Comparison of ENCODE assay signal across 10 cellular contexts in genomic region chr2:161415467-161416293, GRCh38. TPM values are rescaled to one million over a fixed set of nuclear protein-coding genes. Genes with fewer than 3 reads are reported as not detected.
A peak's percentile ranks its signal among the peaks of the same experiment; 100 is the strongest.
DNase-seq lines count a peak whose midpoint lies in the region; ATAC-seq and TF ChIP-seq lines count a peak whose summit lies in the region.
"Had no signal": no experiment of that assay in that cellular context is flagged by ENCODE, and none has a peak within 500 bp of the region (broad histone marks: within the 10 kb centered on the region; RNA-seq: fewer than 3 reads in every experiment).

No MANE protein-coding gene starts in this region.

- intact Hi-C loops in Calu3 (cut with micrococcal nuclease; ENCODE audit: unreplicated experiment): no loop called here
- intact Hi-C loops in colonic mucosa (cut with DNase I): no loop called here

- H3K4me1 ChIP-seq in HUES48 (ENCODE audit: control insufficient read depth, insufficient read depth, low read length) (peaks cover 41% of the 10 kb centered on the region), mucosa of stomach (ENCODE audit: control insufficient read depth, insufficient read depth, low read length) (peaks cover 12% of the 10 kb centered on the region), colonic mucosa (peaks cover 5% of the 10 kb centered on the region), HAP-1 (peaks cover 32% of the 10 kb centered on the region)

- H3K36me3 ChIP-seq in HUES48 (ENCODE audit: control insufficient read depth, insufficient read depth, low read length) (peaks cover 6% of the 10 kb centered on the region), mucosa of stomach (ENCODE audit: control insufficient read depth, insufficient read depth, low read length) (no peaks in the 10 kb centered on the region), colonic mucosa (no peaks in the 10 kb centered on the region), HAP-1 (replicated peaks) (peaks cover 3% of the 10 kb centered on the region; the same call in 1 of the 2 replicates)

- no peak overlapping the region for H3K27ac Mint-ChIP-seq in Calu3 (ENCODE audit: unreplicated experiment)
- H3K27ac Mint-ChIP-seq in activated T-helper 17 cell treated with anti-CD3 and anti-CD28 coated beads, Interleukin-2, amount 50 U/mL, for 72 hours: no peak overlapping the region

- DNase-seq in Calu3 (no peak), ecto neural progenitor cell (ENCODE audit: low spot score) (no peak), colonic mucosa (no peak), HAP-1 (ENCODE audit: low spot score in 2 of 2) (no peak)
- DNase-seq: aorta had no signal

- H3K4me1 Mint-ChIP-seq in Calu3 (ENCODE audit: low read depth, unreplicated experiment): peaks cover 25% of the 10 kb centered on the region
- H3K4me1 Mint-ChIP-seq in activated T-helper 17 cell treated with anti-CD3 and anti-CD28 coated beads, Interleukin-2, amount 50 U/mL, for 72 hours: peaks cover 28% of the 10 kb centered on the region

- in situ Hi-C loops in HAP-1 (cut with MboI; ENCODE audit: low sequenced_read_pairs): no loop called here

- H3K9ac ChIP-seq in HUES48 (ENCODE audit: low read depth, low read length) (no peak overlapping the region), mucosa of stomach (ENCODE audit: low read length) (no peak overlapping the region), colonic mucosa (ENCODE audit: low read depth in 2 of 2, low read length in 2 of 2) (no peak overlapping the region)

- no peak for ATAC-seq in activated T-helper 17 cell treated with anti-CD3 and anti-CD28 coated beads, Interleukin-2, amount 50 U/mL, for 72 hours (replicated peaks)
- ATAC-seq in HG02610 (IDR thresholded peaks at IDR 0.05; ENCODE audit: unreplicated experiment): no peak

- no peak overlapping the region for H3K27ac ChIP-seq in HUES48 (ENCODE audit: low read depth, low read length)
- no peak overlapping the region for H3K27ac ChIP-seq in colonic mucosa

- H3K27me3 Mint-ChIP-seq in Calu3 (ENCODE audit: unreplicated experiment): peaks cover 45% of the 10 kb centered on the region
- peaks cover 59% of the 10 kb centered on the region for H3K27me3 Mint-ChIP-seq in activated T-helper 17 cell treated with anti-CD3 and anti-CD28 coated beads, Interleukin-2, amount 50 U/mL, for 72 hours

- BruUV-seq in Calu3 (replicated peaks; lab: Mats Ljungman, UMichigan): no TSS peak

- H3K9me3 ChIP-seq in HUES48 (ENCODE audit: control insufficient read depth, insufficient read depth, low read length) (no peaks in the 10 kb centered on the region), mucosa of stomach (ENCODE audit: control insufficient read depth, low read length) (no peaks in the 10 kb centered on the region), colonic mucosa (no peaks in the 10 kb centered on the region), HAP-1 (no peaks in the 10 kb centered on the region)

- H3K36me3 Mint-ChIP-seq in Calu3 (ENCODE audit: insufficient read depth, unreplicated experiment): peaks cover 16% of the 10 kb centered on the region
- H3K36me3 Mint-ChIP-seq in activated T-helper 17 cell treated with anti-CD3 and anti-CD28 coated beads, Interleukin-2, amount 50 U/mL, for 72 hours (ENCODE audit: low read depth): peaks cover 25% of the 10 kb centered on the region

- H3K4me3 ChIP-seq in HUES48 (ENCODE audit: low read depth, low read length) (peak overlapping the region; percentile 60), mucosa of stomach (ENCODE audit: low read length) (peak overlapping the region; percentile 19), colonic mucosa (no peak overlapping the region), HAP-1 (no peak overlapping the region)

- peak overlapping the region; percentile 66 for H3K4me3 Mint-ChIP-seq in Calu3 (ENCODE audit: low read depth, unreplicated experiment)
- H3K4me3 Mint-ChIP-seq in activated T-helper 17 cell treated with anti-CD3 and anti-CD28 coated beads, Interleukin-2, amount 50 U/mL, for 72 hours: peak overlapping the region; percentile 70

- CTCF ChIA-PET in Calu3 (lab: Charles Lee): interaction anchor here (1.0 kb wide), 1 partner anchor 9 kb away, joined by 3 read pairs; no protein-coding TSS in a partner anchor

- TF ChIP-seq CTCF in Calu3 (IDR thresholded peaks at IDR 0.05; ENCODE audit: unreplicated experiment): no peak
- no peak for TF ChIP-seq CTCF in colonic mucosa (IDR thresholded peaks at IDR 0.05)

- no peaks in the 10 kb centered on the region for H3K9me3 Mint-ChIP-seq in Calu3 (ENCODE audit: low read depth, unreplicated experiment)
- H3K9me3 Mint-ChIP-seq in activated T-helper 17 cell treated with anti-CD3 and anti-CD28 coated beads, Interleukin-2, amount 50 U/mL, for 72 hours: no peaks in the 10 kb centered on the region

- H3K27me3 ChIP-seq in HUES48 (ENCODE audit: control insufficient read depth, insufficient read depth, low read length) (peaks cover 90% of the 10 kb centered on the region), mucosa of stomach (ENCODE audit: control insufficient read depth, insufficient read depth, low read length) (peaks cover 69% of the 10 kb centered on the region), colonic mucosa (peaks cover 68% of the 10 kb centered on the region), HAP-1 (ENCODE audit: low read depth) (no peaks in the 10 kb centered on the region)

RNA-seq across cellular contexts. Expression of gene TBR1, which starts 0.4 kb away (rescaled TPM):
- total RNA-seq in Calu3 (2022) (0.07 and 0.34 TPM in 2 replicates), colonic mucosa (not detected)
- total RNA-seq in activated T-helper 17 cell treated with anti-CD3 and anti-CD28 coated beads, Interleukin-2, amount 50 U/mL, for 72 hours: under 1 TPM; 0.05 to 0.06 TPM
- total RNA-seq: aorta, Right ventricle myocardium inferior had no signal

Comparison
In these comparisons a context has a peak if more than half of its experiments do, and no peak if none do; other contexts are left out.
1. H3K4me3 ChIP-seq: peak in HUES48 (single experiment) and mucosa of stomach (single experiment); none in colonic mucosa (single experiment) and HAP-1 (single experiment).